8 cellular contexts compared by ENCODE assay signal in genomic region chr7:43834463-43835251, GRCh38. TPM values are rescaled to one million over a fixed set of nuclear protein-coding genes. Genes with fewer than 3 reads are reported as not detected.
A peak's percentile ranks its signal among the peaks of the same experiment; 100 is the strongest.
DNase-seq lines count a peak whose midpoint lies in the region; ATAC-seq and TF ChIP-seq lines count a peak whose summit lies in the region.

No MANE protein-coding gene starts in this region.

- H3K27ac Mint-ChIP-seq in activated T-helper 17 cell treated with anti-CD3 and anti-CD28 coated beads, Interleukin-2, amount 50 U/mL, for 72 hours: peak overlapping the region; percentile 83

- H3K4me1 Mint-ChIP-seq in activated T-helper 17 cell treated with anti-CD3 and anti-CD28 coated beads, Interleukin-2, amount 50 U/mL, for 72 hours: peaks cover 5% of the 10 kb centered on the region

- peak; percentile 86 for DNase-seq in Caki2 (ENCODE audit: low read depth)
- DNase-seq in NB4 (ENCODE audit: low read depth): peak; percentile 46
- DNase-seq in medulla oblongata (ENCODE audit: extremely low spot score): peak; percentile 13
- DNase-seq in GM10248 (ENCODE audit: extremely low spot score): no peak
- DNase-seq in HEK293T (ENCODE audit: extremely low spot score): no peak
- DNase-seq in ecto neural progenitor cell (ENCODE audit: low spot score): no peak

- CTCF ChIA-PET in GM10248 (lab: Yijun Ruan, JAX): interaction anchor here (0.7 to 4.5 kb wide), 6 partner anchors 13 to 1894 kb away, joined by 3 to 27 read pairs (median 4); partner anchors contain the start of gene STK17A
- CTCF ChIA-PET in HEK293T (lab: Yijun Ruan, JAX): interaction anchor here (0.6 to 1.6 kb wide), 2 partner anchors 252 to 1892 kb away, joined by 6 to 8 read pairs; partner anchors contain the start of gene STK17A

- H3K9me3 Mint-ChIP-seq in activated T-helper 17 cell treated with anti-CD3 and anti-CD28 coated beads, Interleukin-2, amount 50 U/mL, for 72 hours: no peaks in the 10 kb centered on the region

- POLR2A ChIA-PET in GM10248 (lab: Yijun Ruan, JAX) (interaction anchor here (1.3 to 1.5 kb wide), 2 partner anchors 98 to 252 kb away, joined by 4 to 8 read pairs; partner anchors contain the start of gene STK17A), HEK293T (lab: Yijun Ruan, JAX) (interaction anchor here (1.5 to 2.3 kb wide), 2 partner anchors 105 to 252 kb away, joined by 4 to 9 read pairs; partner anchors contain the start of genes COA1 and STK17A)

- TF ChIP-seq POLR2A in NB4 (IDR thresholded peaks at IDR 0.05; ENCODE audit: extremely low read depth, insufficient read length): no peak

- ATAC-seq in GM21515 (IDR thresholded peaks at IDR 0.05; ENCODE audit: unreplicated experiment): peak; percentile 44
- peak; percentile 83 for ATAC-seq in activated T-helper 17 cell treated with anti-CD3 and anti-CD28 coated beads, Interleukin-2, amount 50 U/mL, for 72 hours (replicated peaks)

- peak overlapping the region; percentile 22 for H3K4me3 ChIP-seq in NB4 (ENCODE audit: low read depth, low read length)

- H3K27me3 Mint-ChIP-seq in activated T-helper 17 cell treated with anti-CD3 and anti-CD28 coated beads, Interleukin-2, amount 50 U/mL, for 72 hours: no peaks in the 10 kb centered on the region

- TF ChIP-seq CTCF in NB4 (IDR thresholded peaks at IDR 0.05; ENCODE audit: low read depth, low read length) (no peak), GM10248 (IDR thresholded peaks at IDR 0.05; ENCODE audit: control extremely low read depth, extremely low read depth, low read depth, missing control alignments) (no peak)

- no peaks in the 10 kb centered on the region for H3K36me3 Mint-ChIP-seq in activated T-helper 17 cell treated with anti-CD3 and anti-CD28 coated beads, Interleukin-2, amount 50 U/mL, for 72 hours (ENCODE audit: low read depth)

- H3K4me3 Mint-ChIP-seq in activated T-helper 17 cell treated with anti-CD3 and anti-CD28 coated beads, Interleukin-2, amount 50 U/mL, for 72 hours: peak overlapping the region; percentile 77

- in situ Hi-C loops in Caki2 (cut with HindIII; ENCODE audit: low pct_unique_long_range_greater_than_20kb, low sequenced_read_pairs): no loop called here

TF ChIP-seq in HEK293T, 16 proteins besides CTCF, POLR2A, EP300 and RAD21:
- TF ChIP-seq ZNF384 (IDR thresholded peaks at IDR 0.05) (no peak), FOXK2 (IDR thresholded peaks at IDR 0.05) (no peak), CTBP1 (IDR thresholded peaks at IDR 0.05; ENCODE audit: borderline replicate concordance) (no peak), FOXM1 (IDR thresholded peaks at IDR 0.05; ENCODE audit: borderline replicate concordance) (no peak), LEF1 (IDR thresholded peaks at IDR 0.05; ENCODE audit: borderline replicate concordance) (no peak), NFRKB (IDR thresholded peaks at IDR 0.05) (no peak), TARDBP (IDR thresholded peaks at IDR 0.05) (no peak), ELF4 (IDR thresholded peaks at IDR 0.05) (no peak), SUZ12 (IDR thresholded peaks at IDR 0.05) (no peak), BHLHE40 (IDR thresholded peaks at IDR 0.05; ENCODE audit: borderline replicate concordance) (no peak)
- TF ChIP-seq, protein P1, sequence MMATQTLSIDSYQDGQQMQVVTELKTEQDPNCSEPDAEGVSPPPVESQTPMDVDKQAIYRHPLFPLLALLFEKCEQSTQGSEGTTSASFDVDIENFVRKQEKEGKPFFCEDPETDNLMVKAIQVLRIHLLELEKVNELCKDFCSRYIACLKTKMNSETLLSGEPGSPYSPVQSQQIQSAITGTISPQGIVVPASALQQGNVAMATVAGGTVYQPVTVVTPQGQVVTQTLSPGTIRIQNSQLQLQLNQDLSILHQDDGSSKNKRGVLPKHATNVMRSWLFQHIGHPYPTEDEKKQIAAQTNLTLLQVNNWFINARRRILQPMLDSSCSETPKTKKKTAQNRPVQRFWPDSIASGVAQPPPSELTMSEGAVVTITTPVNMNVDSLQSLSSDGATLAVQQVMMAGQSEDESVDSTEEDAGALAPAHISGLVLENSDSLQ (IDR thresholded peaks at IDR 0.05): no peak

RNA-seq across cellular contexts. Expression of gene MRPS24, which starts 34.7 kb away (rescaled TPM):
- 122 and 157 TPM in 2 replicates for total RNA-seq in Caki2 (2014; rRNA removed; shearing (Covaris generic); ENCODE audit: low replicate concordance)
- 100 to 1,000 TPM in 1 of 2 donors, 10 to 100 TPM in 1; 68.0 to 113 TPM for total RNA-seq in activated T-helper 17 cell treated with anti-CD3 and anti-CD28 coated beads, Interleukin-2, amount 50 U/mL, for 72 hours

Comparison
In these comparisons a context has a peak if more than half of its experiments do, and no peak if none do; other contexts are left out.
1. DNase-seq: peak in Caki2 (single experiment), NB4 (single experiment) and medulla oblongata (single experiment); none in GM10248 (single experiment), HEK293T (single experiment) and ecto neural progenitor cell (single experiment).